Comparison of ENCODE assay signal across 1 cellular context in the genomic region with DNA sequence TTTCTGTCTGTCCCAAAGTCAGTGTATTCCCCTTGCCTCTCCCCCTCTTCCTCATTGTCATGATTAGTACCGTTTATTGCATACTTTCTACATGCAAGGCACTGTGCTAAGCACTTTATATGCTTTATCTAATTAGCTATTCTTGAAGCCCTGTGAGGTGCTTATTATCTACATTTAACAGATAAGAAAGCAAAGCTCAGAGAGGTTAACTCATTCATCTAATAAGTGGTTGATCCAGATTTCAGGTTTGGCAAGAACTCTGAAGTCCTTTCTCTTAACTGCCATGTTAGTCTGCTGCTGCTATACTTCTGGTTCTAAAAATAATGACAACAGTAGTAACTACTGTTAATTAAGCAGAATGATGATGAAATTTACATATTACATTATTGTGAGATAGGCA.
TF ChIP-seq lines count a peak whose summit lies in the region.

No MANE protein-coding gene starts in this region.

TF ChIP-seq in K562, 482 proteins besides CTCF, POLR2A, EP300 and RAD21 (continued from another document):
- TF ChIP-seq, protein P1, sequence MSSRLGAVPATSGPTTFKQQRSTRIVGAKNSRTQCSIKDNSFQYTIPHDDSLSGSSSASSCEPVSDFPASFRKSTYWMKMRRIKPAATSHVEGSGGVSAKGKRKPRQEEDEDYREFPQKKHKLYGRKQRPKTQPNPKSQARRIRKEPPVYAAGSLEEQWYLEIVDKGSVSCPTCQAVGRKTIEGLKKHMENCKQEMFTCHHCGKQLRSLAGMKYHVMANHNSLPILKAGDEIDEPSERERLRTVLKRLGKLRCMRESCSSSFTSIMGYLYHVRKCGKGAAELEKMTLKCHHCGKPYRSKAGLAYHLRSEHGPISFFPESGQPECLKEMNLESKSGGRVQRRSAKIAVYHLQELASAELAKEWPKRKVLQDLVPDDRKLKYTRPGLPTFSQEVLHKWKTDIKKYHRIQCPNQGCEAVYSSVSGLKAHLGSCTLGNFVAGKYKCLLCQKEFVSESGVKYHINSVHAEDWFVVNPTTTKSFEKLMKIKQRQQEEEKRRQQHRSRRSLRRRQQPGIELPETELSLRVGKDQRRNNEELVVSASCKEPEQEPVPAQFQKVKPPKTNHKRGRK (tag; IDR thresholded peaks at IDR 0.05), result peak; percentile 26; the same call in 1 of the 2 replicates
- TF ChIP-seq RFX5 (IDR thresholded peaks at IDR 0.05; ENCODE audit: low read depth, low read length), result no peak
- no peak for TF ChIP-seq CBFA2T3 (IDR thresholded peaks at IDR 0.05)
- TF ChIP-seq, protein P2, sequence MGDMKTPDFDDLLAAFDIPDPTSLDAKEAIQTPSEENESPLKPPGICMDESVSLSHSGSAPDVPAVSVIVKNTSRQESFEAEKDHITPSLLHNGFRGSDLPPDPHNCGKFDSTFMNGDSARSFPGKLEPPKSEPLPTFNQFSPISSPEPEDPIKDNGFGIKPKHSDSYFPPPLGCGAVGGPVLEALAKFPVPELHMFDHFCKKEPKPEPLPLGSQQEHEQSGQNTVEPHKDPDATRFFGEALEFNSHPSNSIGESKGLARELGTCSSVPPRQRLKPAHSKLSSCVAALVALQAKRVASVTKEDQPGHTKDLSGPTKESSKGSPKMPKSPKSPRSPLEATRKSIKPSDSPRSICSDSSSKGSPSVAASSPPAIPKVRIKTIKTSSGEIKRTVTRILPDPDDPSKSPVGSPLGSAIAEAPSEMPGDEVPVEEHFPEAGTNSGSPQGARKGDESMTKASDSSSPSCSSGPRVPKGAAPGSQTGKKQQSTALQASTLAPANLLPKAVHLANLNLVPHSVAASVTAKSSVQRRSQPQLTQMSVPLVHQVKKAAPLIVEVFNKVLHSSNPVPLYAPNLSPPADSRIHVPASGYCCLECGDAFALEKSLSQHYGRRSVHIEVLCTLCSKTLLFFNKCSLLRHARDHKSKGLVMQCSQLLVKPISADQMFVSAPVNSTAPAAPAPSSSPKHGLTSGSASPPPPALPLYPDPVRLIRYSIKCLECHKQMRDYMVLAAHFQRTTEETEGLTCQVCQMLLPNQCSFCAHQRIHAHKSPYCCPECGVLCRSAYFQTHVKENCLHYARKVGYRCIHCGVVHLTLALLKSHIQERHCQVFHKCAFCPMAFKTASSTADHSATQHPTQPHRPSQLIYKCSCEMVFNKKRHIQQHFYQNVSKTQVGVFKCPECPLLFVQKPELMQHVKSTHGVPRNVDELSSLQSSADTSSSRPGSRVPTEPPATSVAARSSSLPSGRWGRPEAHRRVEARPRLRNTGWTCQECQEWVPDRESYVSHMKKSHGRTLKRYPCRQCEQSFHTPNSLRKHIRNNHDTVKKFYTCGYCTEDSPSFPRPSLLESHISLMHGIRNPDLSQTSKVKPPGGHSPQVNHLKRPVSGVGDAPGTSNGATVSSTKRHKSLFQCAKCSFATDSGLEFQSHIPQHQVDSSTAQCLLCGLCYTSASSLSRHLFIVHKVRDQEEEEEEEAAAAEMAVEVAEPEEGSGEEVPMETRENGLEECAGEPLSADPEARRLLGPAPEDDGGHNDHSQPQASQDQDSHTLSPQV (IDR thresholded peaks at IDR 0.05), result no peak
- no peak for TF ChIP-seq NFIC (IDR thresholded peaks at IDR 0.05)
- TF ChIP-seq SMARCA5 (IDR thresholded peaks at IDR 0.05), result no peak
- TF ChIP-seq, protein P3, sequence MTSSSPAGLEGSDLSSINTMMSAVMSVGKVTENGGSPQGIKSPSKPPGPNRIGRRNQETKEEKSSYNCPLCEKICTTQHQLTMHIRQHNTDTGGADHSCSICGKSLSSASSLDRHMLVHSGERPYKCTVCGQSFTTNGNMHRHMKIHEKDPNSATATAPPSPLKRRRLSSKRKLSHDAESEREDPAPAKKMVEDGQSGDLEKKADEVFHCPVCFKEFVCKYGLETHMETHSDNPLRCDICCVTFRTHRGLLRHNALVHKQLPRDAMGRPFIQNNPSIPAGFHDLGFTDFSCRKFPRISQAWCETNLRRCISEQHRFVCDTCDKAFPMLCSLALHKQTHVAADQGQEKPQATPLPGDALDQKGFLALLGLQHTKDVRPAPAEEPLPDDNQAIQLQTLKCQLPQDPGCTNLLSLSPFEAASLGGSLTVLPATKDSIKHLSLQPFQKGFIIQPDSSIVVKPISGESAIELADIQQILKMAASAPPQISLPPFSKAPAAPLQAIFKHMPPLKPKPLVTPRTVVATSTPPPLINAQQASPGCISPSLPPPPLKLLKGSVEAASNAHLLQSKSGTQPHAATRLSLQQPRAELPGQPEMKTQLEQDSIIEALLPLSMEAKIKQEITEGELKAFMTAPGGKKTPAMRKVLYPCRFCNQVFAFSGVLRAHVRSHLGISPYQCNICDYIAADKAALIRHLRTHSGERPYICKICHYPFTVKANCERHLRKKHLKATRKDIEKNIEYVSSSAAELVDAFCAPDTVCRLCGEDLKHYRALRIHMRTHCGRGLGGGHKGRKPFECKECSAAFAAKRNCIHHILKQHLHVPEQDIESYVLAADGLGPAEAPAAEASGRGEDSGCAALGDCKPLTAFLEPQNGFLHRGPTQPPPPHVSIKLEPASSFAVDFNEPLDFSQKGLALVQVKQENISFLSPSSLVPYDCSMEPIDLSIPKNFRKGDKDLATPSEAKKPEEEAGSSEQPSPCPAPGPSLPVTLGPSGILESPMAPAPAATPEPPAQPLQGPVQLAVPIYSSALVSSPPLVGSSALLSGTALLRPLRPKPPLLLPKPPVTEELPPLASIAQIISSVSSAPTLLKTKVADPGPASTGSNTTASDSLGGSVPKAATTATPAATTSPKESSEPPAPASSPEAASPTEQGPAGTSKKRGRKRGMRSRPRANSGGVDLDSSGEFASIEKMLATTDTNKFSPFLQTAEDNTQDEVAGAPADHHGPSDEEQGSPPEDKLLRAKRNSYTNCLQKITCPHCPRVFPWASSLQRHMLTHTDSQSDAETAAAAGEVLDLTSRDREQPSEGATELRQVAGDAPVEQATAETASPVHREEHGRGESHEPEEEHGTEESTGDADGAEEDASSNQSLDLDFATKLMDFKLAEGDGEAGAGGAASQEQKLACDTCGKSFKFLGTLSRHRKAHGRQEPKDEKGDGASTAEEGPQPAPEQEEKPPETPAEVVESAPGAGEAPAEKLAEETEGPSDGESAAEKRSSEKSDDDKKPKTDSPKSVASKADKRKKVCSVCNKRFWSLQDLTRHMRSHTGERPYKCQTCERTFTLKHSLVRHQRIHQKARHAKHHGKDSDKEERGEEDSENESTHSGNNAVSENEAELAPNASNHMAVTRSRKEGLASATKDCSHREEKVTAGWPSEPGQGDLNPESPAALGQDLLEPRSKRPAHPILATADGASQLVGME (CRISPR knock-in tag; IDR thresholded peaks at IDR 0.05), result no peak
- no peak for TF ChIP-seq BRD4 (IDR thresholded peaks at IDR 0.05)
- TF ChIP-seq SREBF1 (IDR thresholded peaks at IDR 0.05; ENCODE audit: borderline replicate concordance, low read depth, low read length), result no peak
- 0 out of 2 replicates have a peak, but pooled peaks have one; percentile 23 for TF ChIP-seq CEBPB (tag; IDR thresholded peaks at IDR 0.05)
- TF ChIP-seq, protein P4, sequence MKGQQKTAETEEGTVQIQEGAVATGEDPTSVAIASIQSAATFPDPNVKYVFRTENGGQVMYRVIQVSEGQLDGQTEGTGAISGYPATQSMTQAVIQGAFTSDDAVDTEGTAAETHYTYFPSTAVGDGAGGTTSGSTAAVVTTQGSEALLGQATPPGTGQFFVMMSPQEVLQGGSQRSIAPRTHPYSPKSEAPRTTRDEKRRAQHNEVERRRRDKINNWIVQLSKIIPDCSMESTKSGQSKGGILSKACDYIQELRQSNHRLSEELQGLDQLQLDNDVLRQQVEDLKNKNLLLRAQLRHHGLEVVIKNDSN (CRISPR knock-in tag; IDR thresholded peaks at IDR 0.05), result no peak
- TF ChIP-seq KHSRP (IDR thresholded peaks at IDR 0.05), result no peak
- TF ChIP-seq, protein P5, sequence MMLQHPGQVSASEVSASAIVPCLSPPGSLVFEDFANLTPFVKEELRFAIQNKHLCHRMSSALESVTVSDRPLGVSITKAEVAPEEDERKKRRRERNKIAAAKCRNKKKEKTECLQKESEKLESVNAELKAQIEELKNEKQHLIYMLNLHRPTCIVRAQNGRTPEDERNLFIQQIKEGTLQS (IDR thresholded peaks at IDR 0.05), result peak; percentile 60
- TF ChIP-seq, protein P5 (CRISPR knock-in tag; conservative IDR thresholded peaks at IDR 0.05), result no peak
- no peak for TF ChIP-seq RHOXF2B (CRISPR knock-in tag; conservative IDR thresholded peaks at IDR 0.05)
- no peak for TF ChIP-seq GTF2E2 (tag; IDR thresholded peaks at IDR 0.05)
- no peak for TF ChIP-seq NCOA1 (IDR thresholded peaks at IDR 0.05; ENCODE audit: low read depth)
- TF ChIP-seq SOX6 (IDR thresholded peaks at IDR 0.05), result no peak
